In the genomic region with DNA sequence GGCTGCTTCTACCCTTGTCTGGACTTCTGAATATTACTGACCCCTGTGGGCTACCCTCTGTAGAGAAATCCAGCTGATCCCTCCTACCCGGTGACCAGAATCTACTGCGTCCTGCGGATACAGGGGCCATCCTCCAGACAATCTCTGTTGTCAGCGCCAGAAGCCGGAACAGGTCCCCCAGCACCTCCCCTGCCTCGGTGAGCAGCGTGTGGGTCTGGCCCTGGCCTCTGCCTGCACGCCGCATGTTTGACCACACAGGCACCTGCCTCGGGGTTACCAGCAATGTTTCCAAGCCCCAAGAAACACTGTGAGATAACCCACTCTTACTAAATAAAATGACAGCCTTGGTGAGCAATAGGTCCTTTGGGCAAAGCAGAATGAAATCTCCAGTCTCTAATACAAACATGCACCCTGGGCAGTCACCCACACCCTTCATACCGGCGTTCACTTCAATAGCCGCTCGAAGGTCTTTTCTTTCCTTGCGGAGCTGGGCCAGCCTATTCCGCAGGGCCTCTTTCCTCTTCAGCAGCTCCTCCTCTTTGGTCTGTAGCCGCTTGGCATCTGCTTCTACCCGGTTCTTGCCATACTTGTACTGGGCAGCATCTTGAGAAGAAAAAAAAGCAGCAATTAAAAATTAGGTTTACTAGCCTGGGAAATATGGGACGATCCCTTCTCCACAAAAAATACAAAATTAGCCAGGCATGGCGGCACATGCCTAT, we compare ENCODE assay signal across 1 cellular context.
TF ChIP-seq lines count a peak whose summit lies in the region.

No MANE protein-coding gene starts in this region.

TF ChIP-seq in H1, 55 proteins besides CTCF, POLR2A, EP300 and RAD21:
- TF ChIP-seq, protein P1, sequence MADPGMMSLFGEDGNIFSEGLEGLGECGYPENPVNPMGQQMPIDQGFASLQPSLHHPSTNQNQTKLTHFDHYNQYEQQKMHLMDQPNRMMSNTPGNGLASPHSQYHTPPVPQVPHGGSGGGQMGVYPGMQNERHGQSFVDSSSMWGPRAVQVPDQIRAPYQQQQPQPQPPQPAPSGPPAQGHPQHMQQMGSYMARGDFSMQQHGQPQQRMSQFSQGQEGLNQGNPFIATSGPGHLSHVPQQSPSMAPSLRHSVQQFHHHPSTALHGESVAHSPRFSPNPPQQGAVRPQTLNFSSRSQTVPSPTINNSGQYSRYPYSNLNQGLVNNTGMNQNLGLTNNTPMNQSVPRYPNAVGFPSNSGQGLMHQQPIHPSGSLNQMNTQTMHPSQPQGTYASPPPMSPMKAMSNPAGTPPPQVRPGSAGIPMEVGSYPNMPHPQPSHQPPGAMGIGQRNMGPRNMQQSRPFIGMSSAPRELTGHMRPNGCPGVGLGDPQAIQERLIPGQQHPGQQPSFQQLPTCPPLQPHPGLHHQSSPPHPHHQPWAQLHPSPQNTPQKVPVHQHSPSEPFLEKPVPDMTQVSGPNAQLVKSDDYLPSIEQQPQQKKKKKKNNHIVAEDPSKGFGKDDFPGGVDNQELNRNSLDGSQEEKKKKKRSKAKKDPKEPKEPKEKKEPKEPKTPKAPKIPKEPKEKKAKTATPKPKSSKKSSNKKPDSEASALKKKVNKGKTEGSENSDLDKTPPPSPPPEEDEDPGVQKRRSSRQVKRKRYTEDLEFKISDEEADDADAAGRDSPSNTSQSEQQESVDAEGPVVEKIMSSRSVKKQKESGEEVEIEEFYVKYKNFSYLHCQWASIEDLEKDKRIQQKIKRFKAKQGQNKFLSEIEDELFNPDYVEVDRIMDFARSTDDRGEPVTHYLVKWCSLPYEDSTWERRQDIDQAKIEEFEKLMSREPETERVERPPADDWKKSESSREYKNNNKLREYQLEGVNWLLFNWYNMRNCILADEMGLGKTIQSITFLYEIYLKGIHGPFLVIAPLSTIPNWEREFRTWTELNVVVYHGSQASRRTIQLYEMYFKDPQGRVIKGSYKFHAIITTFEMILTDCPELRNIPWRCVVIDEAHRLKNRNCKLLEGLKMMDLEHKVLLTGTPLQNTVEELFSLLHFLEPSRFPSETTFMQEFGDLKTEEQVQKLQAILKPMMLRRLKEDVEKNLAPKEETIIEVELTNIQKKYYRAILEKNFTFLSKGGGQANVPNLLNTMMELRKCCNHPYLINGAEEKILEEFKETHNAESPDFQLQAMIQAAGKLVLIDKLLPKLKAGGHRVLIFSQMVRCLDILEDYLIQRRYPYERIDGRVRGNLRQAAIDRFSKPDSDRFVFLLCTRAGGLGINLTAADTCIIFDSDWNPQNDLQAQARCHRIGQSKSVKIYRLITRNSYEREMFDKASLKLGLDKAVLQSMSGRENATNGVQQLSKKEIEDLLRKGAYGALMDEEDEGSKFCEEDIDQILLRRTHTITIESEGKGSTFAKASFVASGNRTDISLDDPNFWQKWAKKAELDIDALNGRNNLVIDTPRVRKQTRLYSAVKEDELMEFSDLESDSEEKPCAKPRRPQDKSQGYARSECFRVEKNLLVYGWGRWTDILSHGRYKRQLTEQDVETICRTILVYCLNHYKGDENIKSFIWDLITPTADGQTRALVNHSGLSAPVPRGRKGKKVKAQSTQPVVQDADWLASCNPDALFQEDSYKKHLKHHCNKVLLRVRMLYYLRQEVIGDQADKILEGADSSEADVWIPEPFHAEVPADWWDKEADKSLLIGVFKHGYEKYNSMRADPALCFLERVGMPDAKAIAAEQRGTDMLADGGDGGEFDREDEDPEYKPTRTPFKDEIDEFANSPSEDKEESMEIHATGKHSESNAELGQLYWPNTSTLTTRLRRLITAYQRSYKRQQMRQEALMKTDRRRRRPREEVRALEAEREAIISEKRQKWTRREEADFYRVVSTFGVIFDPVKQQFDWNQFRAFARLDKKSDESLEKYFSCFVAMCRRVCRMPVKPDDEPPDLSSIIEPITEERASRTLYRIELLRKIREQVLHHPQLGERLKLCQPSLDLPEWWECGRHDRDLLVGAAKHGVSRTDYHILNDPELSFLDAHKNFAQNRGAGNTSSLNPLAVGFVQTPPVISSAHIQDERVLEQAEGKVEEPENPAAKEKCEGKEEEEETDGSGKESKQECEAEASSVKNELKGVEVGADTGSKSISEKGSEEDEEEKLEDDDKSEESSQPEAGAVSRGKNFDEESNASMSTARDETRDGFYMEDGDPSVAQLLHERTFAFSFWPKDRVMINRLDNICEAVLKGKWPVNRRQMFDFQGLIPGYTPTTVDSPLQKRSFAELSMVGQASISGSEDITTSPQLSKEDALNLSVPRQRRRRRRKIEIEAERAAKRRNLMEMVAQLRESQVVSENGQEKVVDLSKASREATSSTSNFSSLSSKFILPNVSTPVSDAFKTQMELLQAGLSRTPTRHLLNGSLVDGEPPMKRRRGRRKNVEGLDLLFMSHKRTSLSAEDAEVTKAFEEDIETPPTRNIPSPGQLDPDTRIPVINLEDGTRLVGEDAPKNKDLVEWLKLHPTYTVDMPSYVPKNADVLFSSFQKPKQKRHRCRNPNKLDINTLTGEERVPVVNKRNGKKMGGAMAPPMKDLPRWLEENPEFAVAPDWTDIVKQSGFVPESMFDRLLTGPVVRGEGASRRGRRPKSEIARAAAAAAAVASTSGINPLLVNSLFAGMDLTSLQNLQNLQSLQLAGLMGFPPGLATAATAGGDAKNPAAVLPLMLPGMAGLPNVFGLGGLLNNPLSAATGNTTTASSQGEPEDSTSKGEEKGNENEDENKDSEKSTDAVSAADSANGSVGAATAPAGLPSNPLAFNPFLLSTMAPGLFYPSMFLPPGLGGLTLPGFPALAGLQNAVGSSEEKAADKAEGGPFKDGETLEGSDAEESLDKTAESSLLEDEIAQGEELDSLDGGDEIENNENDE (IDR thresholded peaks at IDR 0.05; ENCODE audit: insufficient replicate concordance, low read length): no peak
- TF ChIP-seq SUZ12 (IDR thresholded peaks at IDR 0.05; ENCODE audit: low read length) (no peak), CTBP2 (IDR thresholded peaks at IDR 0.05; ENCODE audit: borderline replicate concordance, insufficient read depth, insufficient read length, low read length) (no peak), SP2 (IDR thresholded peaks at IDR 0.05; ENCODE audit: low read length) (no peak), CEBPB (IDR thresholded peaks at IDR 0.05; ENCODE audit: low read depth, low read length) (no peak), CBX5 (IDR thresholded peaks at IDR 0.05; ENCODE audit: low read depth, low read length) (no peak), SP4 (IDR thresholded peaks at IDR 0.05; ENCODE audit: low read length) (no peak), CREB1 (IDR thresholded peaks at IDR 0.05) (no peak), JUN (IDR thresholded peaks at IDR 0.05; ENCODE audit: low read depth, low read length) (no peak), TAF1 (IDR thresholded peaks at IDR 0.05; ENCODE audit: low read depth, low read length) (no peak), SIRT6 (IDR thresholded peaks at IDR 0.05; ENCODE audit: low read length) (no peak), FOSL1 (IDR thresholded peaks at IDR 0.05; ENCODE audit: insufficient read depth, low read depth, low read length) (no peak), ZNF274 (IDR thresholded peaks at IDR 0.05; ENCODE audit: borderline replicate concordance, extremely low read depth, low read length) (no peak), HDAC2 (IDR thresholded peaks at IDR 0.05; ENCODE audit: borderline replicate concordance in 1 of 2, low read depth in 2 of 2, low read length in 2 of 2) (no peak), MAFK (IDR thresholded peaks at IDR 0.05; ENCODE audit: low read depth, low read length) (no peak), RFX5 (IDR thresholded peaks at IDR 0.05; ENCODE audit: borderline replicate concordance, low read depth, low read length) (no peak), YY1 (IDR thresholded peaks at IDR 0.05; ENCODE audit: low read depth, low read length) (no peak), PHF8 (conservative IDR thresholded peaks at IDR 0.05; ENCODE audit: low read depth, low read length) (no peak)
- TF ChIP-seq, protein P2, sequence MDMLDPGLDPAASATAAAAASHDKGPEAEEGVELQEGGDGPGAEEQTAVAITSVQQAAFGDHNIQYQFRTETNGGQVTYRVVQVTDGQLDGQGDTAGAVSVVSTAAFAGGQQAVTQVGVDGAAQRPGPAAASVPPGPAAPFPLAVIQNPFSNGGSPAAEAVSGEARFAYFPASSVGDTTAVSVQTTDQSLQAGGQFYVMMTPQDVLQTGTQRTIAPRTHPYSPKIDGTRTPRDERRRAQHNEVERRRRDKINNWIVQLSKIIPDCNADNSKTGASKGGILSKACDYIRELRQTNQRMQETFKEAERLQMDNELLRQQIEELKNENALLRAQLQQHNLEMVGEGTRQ (IDR thresholded peaks at IDR 0.05; ENCODE audit: low read length): no peak
- TF ChIP-seq, protein P3, sequence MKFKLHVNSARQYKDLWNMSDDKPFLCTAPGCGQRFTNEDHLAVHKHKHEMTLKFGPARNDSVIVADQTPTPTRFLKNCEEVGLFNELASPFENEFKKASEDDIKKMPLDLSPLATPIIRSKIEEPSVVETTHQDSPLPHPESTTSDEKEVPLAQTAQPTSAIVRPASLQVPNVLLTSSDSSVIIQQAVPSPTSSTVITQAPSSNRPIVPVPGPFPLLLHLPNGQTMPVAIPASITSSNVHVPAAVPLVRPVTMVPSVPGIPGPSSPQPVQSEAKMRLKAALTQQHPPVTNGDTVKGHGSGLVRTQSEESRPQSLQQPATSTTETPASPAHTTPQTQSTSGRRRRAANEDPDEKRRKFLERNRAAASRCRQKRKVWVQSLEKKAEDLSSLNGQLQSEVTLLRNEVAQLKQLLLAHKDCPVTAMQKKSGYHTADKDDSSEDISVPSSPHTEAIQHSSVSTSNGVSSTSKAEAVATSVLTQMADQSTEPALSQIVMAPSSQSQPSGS (IDR thresholded peaks at IDR 0.05; ENCODE audit: low read length): no peak
